In the genomic region with DNA sequence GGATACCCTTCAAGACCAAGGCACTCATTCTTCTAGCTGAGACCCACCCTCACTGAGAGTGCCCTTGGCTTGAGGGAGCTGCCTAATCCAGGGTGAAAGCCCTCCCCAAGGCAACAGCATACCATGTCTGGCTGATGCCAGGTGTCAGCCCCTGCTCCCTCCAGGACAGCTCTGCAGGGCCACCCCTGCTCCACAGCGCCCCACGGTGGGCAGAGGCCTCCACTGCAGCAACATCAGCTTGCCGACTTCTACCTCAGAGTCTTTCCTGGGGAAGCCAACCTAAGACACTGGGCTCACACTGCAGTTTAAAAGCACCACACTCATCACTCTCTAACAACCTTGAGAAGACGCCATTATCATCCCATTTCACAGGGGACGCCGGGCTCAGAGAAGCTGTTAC, we compare ENCODE assay signal across 8 cellular contexts. TPM values are rescaled to one million over a fixed set of nuclear protein-coding genes. Genes with fewer than 3 reads are reported as not detected.
DNase-seq lines count a peak whose midpoint lies in the region; ATAC-seq and TF ChIP-seq lines count a peak whose summit lies in the region.

No MANE protein-coding gene starts in this region.

- H3K9me3 ChIP-seq in Caco-2 = no peaks in the 10 kb centered on the region

- H3K36me3 Mint-ChIP-seq in Caco-2 (ENCODE audit: insufficient read depth, unreplicated experiment) (no peaks in the 10 kb centered on the region), HFFc6 (ENCODE audit: low read depth) (peaks cover 10% of the 10 kb centered on the region)
- peaks cover 13% of the 10 kb centered on the region for H3K36me3 Mint-ChIP-seq in activated CD4-positive, alpha-beta memory T cell treated with anti-CD3 and anti-CD28 coated beads for 36 hours

- H3K36me3 ChIP-seq in Caco-2 (ENCODE audit: control insufficient read depth, insufficient read depth, low read length) = no peaks in the 10 kb centered on the region

- H3K9me3 Mint-ChIP-seq in Caco-2 (ENCODE audit: unreplicated experiment) (no peaks in the 10 kb centered on the region), HFFc6 (no peaks in the 10 kb centered on the region)
- H3K9me3 Mint-ChIP-seq in activated CD4-positive, alpha-beta memory T cell treated with anti-CD3 and anti-CD28 coated beads for 36 hours = no peaks in the 10 kb centered on the region

- intact Hi-C loops in Caco-2 (cut with micrococcal nuclease; ENCODE audit: unreplicated experiment) = no loop called here
- intact Hi-C loops in activated CD4-positive, alpha-beta memory T cell treated with anti-CD3 and anti-CD28 coated beads for 36 hours (cut with micrococcal nuclease) = loop anchor here (1.0 kb wide), 1 partner anchor 280 kb away; no protein-coding TSS in a partner anchor

- H3K27me3 Mint-ChIP-seq in Caco-2 (ENCODE audit: insufficient read depth, unreplicated experiment) (no peaks in the 10 kb centered on the region), HFFc6 (ENCODE audit: insufficient read depth) (peaks cover 2% of the 10 kb centered on the region; the same call in 1 of the 2 replicates)
- no peaks in the 10 kb centered on the region for H3K27me3 Mint-ChIP-seq in activated CD4-positive, alpha-beta memory T cell treated with anti-CD3 and anti-CD28 coated beads for 36 hours

- no peak for ATAC-seq in HG03280 (IDR thresholded peaks at IDR 0.05; ENCODE audit: unreplicated experiment)
- no peak for ATAC-seq in GM21786 (IDR thresholded peaks at IDR 0.05; ENCODE audit: unreplicated experiment)

- POLR2A ChIA-PET in Caco-2 (lab: Charles Lee) = no interaction called here
- POLR2A ChIA-PET in activated CD4-positive, alpha-beta memory T cell treated with anti-CD3 and anti-CD28 coated beads for 36 hours (lab: Charles Lee) = no interaction called here

- H3K4me1 ChIP-seq in Caco-2 = no peaks in the 10 kb centered on the region

- TF ChIP-seq CTCF in Caco-2 (IDR thresholded peaks at IDR 0.05; ENCODE audit: insufficient read depth in 1 of 2, low read depth in 1 of 2, low read length in 1 of 2, severe bottlenecking in 1 of 2, unreplicated experiment in 1 of 2) (peak; percentile 76 to 79), HFFc6 (IDR thresholded peaks at IDR 0.05) (peak; percentile 83), fibroblast of the aortic adventitia (IDR thresholded peaks at IDR 0.05; ENCODE audit: insufficient read depth, low read length) (peak; percentile 60)

- no peak overlapping the region for H3K4me3 ChIP-seq in Caco-2 (ENCODE audit: low read depth, low read length)
- H3K4me3 ChIP-seq in fibroblast of the aortic adventitia (ENCODE audit: low read depth, low read length) = no peak overlapping the region

- no peaks in the 10 kb centered on the region for H3K4me1 Mint-ChIP-seq in Caco-2 (ENCODE audit: low read depth, unreplicated experiment)
- H3K4me1 Mint-ChIP-seq in HFFc6 (ENCODE audit: low read depth) = no peaks in the 10 kb centered on the region
- H3K4me1 Mint-ChIP-seq in activated CD4-positive, alpha-beta memory T cell treated with anti-CD3 and anti-CD28 coated beads for 36 hours (ENCODE audit: low read depth) = no peaks in the 10 kb centered on the region

- H3K4me3 Mint-ChIP-seq in Caco-2 (ENCODE audit: unreplicated experiment) (no peak overlapping the region), HFFc6 (no peak overlapping the region)
- no peak overlapping the region for H3K4me3 Mint-ChIP-seq in activated CD4-positive, alpha-beta memory T cell treated with anti-CD3 and anti-CD28 coated beads for 36 hours

- no peaks in the 10 kb centered on the region for H3K27me3 ChIP-seq in Caco-2 (replicated peaks; ENCODE audit: control insufficient read depth, insufficient read depth, low read length)

- H3K27ac Mint-ChIP-seq in Caco-2 (ENCODE audit: unreplicated experiment) (no peak overlapping the region), HFFc6 (no peak overlapping the region)
- no peak overlapping the region for H3K27ac Mint-ChIP-seq in activated CD4-positive, alpha-beta memory T cell treated with anti-CD3 and anti-CD28 coated beads for 36 hours

- DNase-seq in Caco-2 (peak; percentile 48 to 71), HFFc6 (no peak), fibroblast of the aortic adventitia (ENCODE audit: low read depth) (peak; percentile 7), middle frontal gyrus (ENCODE audit: extremely low spot score, low spot score) (no peak)
- DNase-seq in activated CD4-positive, alpha-beta memory T cell treated with anti-CD3 and anti-CD28 coated beads for 36 hours = peak; percentile 71
- peak; percentile 11 to 14 for DNase-seq in stimulated activated CD4-positive, alpha-beta T cell treated with anti-CD3 and anti-CD28 coated beads, Interleukin-1b, Interleukin-23, amount 100 ng/mL, for 4 hours (ENCODE audit: low read depth in 2 of 2)

- no TSS peak for BruUV-seq in Caco-2 (replicated peaks; lab: Mats Ljungman, UMichigan)

- CTCF ChIA-PET in Caco-2 (lab: Charles Lee) = interaction anchor here (0.6 kb wide), 3 partner anchors 10 to 116 kb away, joined by 3 to 4 read pairs (median 3); a partner anchor contains a TSS
- CTCF ChIA-PET in activated CD4-positive, alpha-beta memory T cell treated with anti-CD3 and anti-CD28 coated beads for 36 hours (lab: Charles Lee) = interaction anchor here (0.5 to 1.7 kb wide), 19 partner anchors 10 to 439 kb away, joined by 3 to 11 read pairs (median 3); no protein-coding TSS in a partner anchor

RNA-seq across cellular contexts. Expression of a gene that starts 29.0 kb away (rescaled TPM):
- total RNA-seq in Caco-2 (2022) (4.1 and 4.4 TPM in 2 replicates), fibroblast of the aortic adventitia (ENCODE audit: low replicate concordance) (9.4 and 23.1 TPM in 2 replicates)
- 1 to 10 TPM; 5.7 to 7.7 (median 6.5) TPM for total RNA-seq in HFFc6 (2021; fragmentation: NEBNext Ultra II Directional; extraction: Animal tissue kit (Norgen Biotek cat#: 25700))
- total RNA-seq in activated CD4-positive, alpha-beta memory T cell treated with anti-CD3 and anti-CD28 coated beads for 36 hours = 1 to 10 TPM; 6.1 to 6.7 TPM

RNA-seq across cellular contexts. Expression of a gene that starts 45.3 kb away (rescaled TPM):
- total RNA-seq in Caco-2 (2022) = 122 and 126 TPM in 2 replicates
- total RNA-seq in HFFc6 (2021; fragmentation: NEBNext Ultra II Directional; extraction: Animal tissue kit (Norgen Biotek cat#: 25700)) = 10 to 100 TPM; 69.8 to 97.3 (median 76.2) TPM
- 10 to 100 TPM; 35.0 to 35.9 TPM for total RNA-seq in activated CD4-positive, alpha-beta memory T cell treated with anti-CD3 and anti-CD28 coated beads for 36 hours
- 35.2 and 48.3 TPM in 2 replicates for total RNA-seq in fibroblast of the aortic adventitia (ENCODE audit: low replicate concordance)

RNA-seq across cellular contexts. Expression of a gene that starts 50.3 kb away (rescaled TPM):
- total RNA-seq in Caco-2 (2022) (13.3 and 17.6 TPM in 2 replicates), fibroblast of the aortic adventitia (ENCODE audit: low replicate concordance) (not detected in 2 replicates)
- under 1 TPM in 1 of 6 experiments, not detected in 5; 0.20 TPM for total RNA-seq in HFFc6 (2021; fragmentation: NEBNext Ultra II Directional; extraction: Animal tissue kit (Norgen Biotek cat#: 25700))
- 1 to 10 TPM; 4.1 to 4.5 TPM for total RNA-seq in activated CD4-positive, alpha-beta memory T cell treated with anti-CD3 and anti-CD28 coated beads for 36 hours

Comparison
In these comparisons a context has a peak if more than half of its experiments do, and no peak if none do; other contexts are left out.
1. DNase-seq: peak in Caco-2 (2 of 2), activated CD4-positive, alpha-beta memory T cell treated with anti-CD3 and anti-CD28 coated beads for 36 hours (single experiment), fibroblast of the aortic adventitia (single experiment) and stimulated activated CD4-positive, alpha-beta T cell treated with anti-CD3 and anti-CD28 coated beads, Interleukin-1b, Interleukin-23, amount 100 ng/mL, for 4 hours (2 of 2); none in HFFc6 (single experiment) and middle frontal gyrus (single experiment).
2. Peak in every context shown above with its lines, with median percentiles within 50 percentile points of each other: CTCF ChIP-seq.